In genomic region chr2:18558458-18558857, GRCh38 we compare ENCODE assay signal across 21 cellular contexts. TPM values are rescaled to one million over a fixed set of nuclear protein-coding genes. Genes with fewer than 3 reads are reported as not detected.
DNase-seq lines count a peak whose midpoint lies in the region; ATAC-seq and TF ChIP-seq lines count a peak whose summit lies in the region.
"Had no signal": no experiment of that assay in that cellular context is flagged by ENCODE, and none has a peak within 500 bp of the region (broad histone marks: within the 10 kb centered on the region; RNA-seq: fewer than 3 reads in every experiment).

No MANE protein-coding gene starts in this region.

- no peak overlapping the region for H3K27ac ChIP-seq in SU-DHL-6 (ENCODE audit: low read depth, low read length)
- peak overlapping the region in 3 of 4 donors; percentile 95 to 99 (median 95) for H3K27ac ChIP-seq in sigmoid colon

- no peak for TF ChIP-seq EP300 in sigmoid colon (IDR thresholded peaks at IDR 0.05)

- H3K9me3 ChIP-seq in SU-DHL-6 (ENCODE audit: insufficient read depth, low read length), result no peaks in the 10 kb centered on the region
- no peaks in the 10 kb centered on the region for H3K9me3 ChIP-seq in sigmoid colon
- H3K9me3 ChIP-seq: BE2C had no signal

- peak overlapping the region; percentile 77 for H3K4me2 ChIP-seq in SU-DHL-6 (ENCODE audit: low read depth, low read length, poor library complexity, severe bottlenecking)

- H3K4me1 Mint-ChIP-seq in activated naive CD4-positive, alpha-beta T cell treated with anti-CD3 and anti-CD28 coated beads, Interleukin-2, amount 50 U/mL, for 24 hours, result peaks cover 49% of the 10 kb centered on the region

- H3K4me3 Mint-ChIP-seq in activated naive CD4-positive, alpha-beta T cell treated with anti-CD3 and anti-CD28 coated beads, Interleukin-2, amount 50 U/mL, for 24 hours, result peak overlapping the region; percentile 92

- H3K27ac Mint-ChIP-seq in activated naive CD4-positive, alpha-beta T cell treated with anti-CD3 and anti-CD28 coated beads, Interleukin-2, amount 50 U/mL, for 24 hours, result peak overlapping the region; percentile 23

- H3F3A ChIP-seq in SU-DHL-6 (ENCODE audit: insufficient read depth), result no peaks in the 10 kb centered on the region

- 64 to 85% methylated on average over 1 of the region's 1 CpG for WGBS in sigmoid colon, 2 donors

- H3K36me3 Mint-ChIP-seq in activated naive CD4-positive, alpha-beta T cell treated with anti-CD3 and anti-CD28 coated beads, Interleukin-2, amount 50 U/mL, for 24 hours, result peaks cover 16% of the 10 kb centered on the region

- H3K9me3 Mint-ChIP-seq in activated naive CD4-positive, alpha-beta T cell treated with anti-CD3 and anti-CD28 coated beads, Interleukin-2, amount 50 U/mL, for 24 hours, result no peaks in the 10 kb centered on the region

- H3K79me2 ChIP-seq in SU-DHL-6 (ENCODE audit: insufficient read depth, low read length), result peaks cover 41% of the 10 kb centered on the region

- H3K27me3 ChIP-seq in SU-DHL-6 (ENCODE audit: low read length) (no peaks in the 10 kb centered on the region), sigmoid colon (no peaks in the 10 kb centered on the region)
- H3K27me3 ChIP-seq: BE2C had no signal

- peaks cover 12% of the 10 kb centered on the region for H3K36me3 ChIP-seq in SU-DHL-6 (ENCODE audit: low read length)
- peaks cover 0 to 16% (median 6%) of the 10 kb centered on the region in 4 donors for H3K36me3 ChIP-seq in sigmoid colon

- H3K4me3 ChIP-seq in SU-DHL-6 (ENCODE audit: insufficient read depth, low read length, poor library complexity, severe bottlenecking), result no peak overlapping the region
- peak overlapping the region; percentile 6 for H3K4me3 ChIP-seq in fibroblast of the aortic adventitia (ENCODE audit: low read depth, low read length)
- no peak overlapping the region for H3K4me3 ChIP-seq in sigmoid colon

- no peak overlapping the region for H3K9ac ChIP-seq in SU-DHL-6 (ENCODE audit: low read length)

- intact Hi-C loops in sigmoid colon (cut with DNase I), result loop anchor here (2.0 to 10.0 kb wide), 2 partner anchors 802 to 1346 kb away; partner anchors contain the start of gene TTC32

- no peaks in the 10 kb centered on the region for H3K27me3 Mint-ChIP-seq in activated naive CD4-positive, alpha-beta T cell treated with anti-CD3 and anti-CD28 coated beads, Interleukin-2, amount 50 U/mL, for 24 hours

- no peak overlapping the region for H2AFZ ChIP-seq in SU-DHL-6 (ENCODE audit: low read depth, low read length, severe bottlenecking)

- no peak for TF ChIP-seq CTCF in SU-DHL-6 (IDR thresholded peaks at IDR 0.05; ENCODE audit: insufficient read depth, low read length, poor library complexity, severe bottlenecking)
- TF ChIP-seq CTCF in fibroblast of the aortic adventitia (IDR thresholded peaks at IDR 0.05; ENCODE audit: insufficient read depth, low read length), result no peak
- no peak for TF ChIP-seq CTCF in sigmoid colon (IDR thresholded peaks at IDR 0.05)

- DNase-seq in activated naive CD4-positive, alpha-beta T cell (lab: John Stamatoyannopoulos, UW), result no peak
- DNase-seq in fibroblast of the aortic adventitia (ENCODE audit: low read depth), result no peak
- DNase-seq in sigmoid colon, result no peak
- DNase-seq in COR-L47 (lab: John Stamatoyannopoulos, UW), result no peak
- no peak for DNase-seq in stimulated activated naive CD4-positive, alpha-beta T cell treated with Interleukin-2 at 50 U/mL for 16 hours (lab: John Stamatoyannopoulos, UW)
- DNase-seq: activated CD4-positive, CD25-positive, alpha-beta regulatory T cell treated with anti-CD3 and anti-CD28 coated beads, Interleukin-2, amount 50 U/mL, for 72 hours; activated naive CD4-positive, alpha-beta T cell treated with Interleukin-2 at 50 U/mL for 16 hours; BE2C; foreskin fibroblast; GDM1; KBM-7; NCI-H187 treated with DMSO at 0.1 percent for 48 hours; NK-92 treated with Interleukin-12 subunit alpha and Interleukin-12 subunit beta, amount 100 ng/mL, for 24 hours; stimulated activated CD4-positive, alpha-beta T cell treated with anti-CD3 and anti-CD28 coated beads, Interleukin-2, amount 100 ng/mL, for 48 hours; stimulated activated naive CD4-positive, alpha-beta T cell; SW 1271 had no signal

- H3K4me1 ChIP-seq in sigmoid colon, result peaks cover 0 to 32% (median 21%) of the 10 kb centered on the region in 4 donors

- ATAC-seq in HG02678 (IDR thresholded peaks at IDR 0.05; ENCODE audit: unreplicated experiment), result no peak

- no peaks in the 10 kb centered on the region for H3K9me2 ChIP-seq in SU-DHL-6 (replicated peaks; ENCODE audit: insufficient read depth, low read length)

- H4K20me1 ChIP-seq in SU-DHL-6 (ENCODE audit: low read depth, low read length), result peaks cover 24% of the 10 kb centered on the region

- TF ChIP-seq POLR2A in sigmoid colon (IDR thresholded peaks at IDR 0.05), result no peak

RNA-seq across cellular contexts. Expression of gene RDH14, which starts 2.0 kb away (rescaled TPM):
- total RNA-seq in fibroblast of the aortic adventitia (ENCODE audit: low replicate concordance) (34.5 and 40.5 TPM in 2 replicates), sigmoid colon (10 to 100 TPM; 37.5 to 45.7 (median 39.9) TPM)
- 10 to 100 TPM; 15.3 to 17.9 (median 16.8) TPM for polyA plus RNA-seq in sigmoid colon

RNA-seq across cellular contexts. Expression of gene NT5C1B, which starts 30.9 kb away (rescaled TPM):
- total RNA-seq in fibroblast of the aortic adventitia (ENCODE audit: low replicate concordance), result not detected in 2 replicates
- total RNA-seq in sigmoid colon, result not detected
- polyA plus RNA-seq in sigmoid colon, result not detected
- total RNA-seq: dermis blood vessel endothelial cell, omental fat pad had no signal
